Comparison of ENCODE assay signal across 7 cellular contexts in the genomic region with DNA sequence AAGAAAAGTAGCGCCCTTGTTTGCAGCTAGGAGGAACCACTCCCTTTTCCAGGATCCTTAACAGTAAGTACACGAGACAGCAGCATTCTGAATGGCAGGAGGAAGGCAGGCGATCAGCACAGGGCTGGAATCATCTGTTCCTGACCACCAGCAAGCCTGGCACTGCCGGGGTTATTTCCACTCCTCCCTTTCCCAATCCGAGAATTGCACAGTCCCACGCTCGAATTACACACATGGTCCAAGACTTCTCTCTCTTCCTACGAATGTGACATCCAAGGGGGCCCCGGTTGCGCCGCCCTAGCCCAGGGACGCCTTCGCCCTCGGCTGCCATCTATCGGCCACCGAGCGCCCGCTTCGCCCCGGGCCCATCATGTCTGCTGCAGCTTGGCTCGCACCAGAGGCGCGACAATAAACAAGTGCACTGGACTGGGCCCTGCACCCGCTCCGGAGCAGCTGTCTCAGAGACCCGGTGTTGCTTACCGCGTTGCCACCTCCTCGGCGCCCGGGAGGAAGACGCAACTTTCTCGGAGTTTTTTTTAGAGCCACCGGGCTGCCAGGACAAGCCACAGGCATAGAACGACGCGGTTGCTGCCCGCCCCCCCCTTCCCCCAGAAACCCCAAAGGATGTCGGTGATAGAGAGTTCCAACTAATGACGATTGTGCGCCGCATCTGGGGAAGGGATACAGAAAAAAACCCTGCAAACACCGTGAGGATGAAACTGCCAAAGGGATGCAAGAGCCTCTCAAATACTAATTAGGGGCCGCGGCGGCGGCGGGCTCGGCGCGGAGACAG. TPM values are rescaled to one million over a fixed set of nuclear protein-coding genes. Genes with fewer than 3 reads are reported as not detected.
A peak's percentile ranks its signal among the peaks of the same experiment; 100 is the strongest.
DNase-seq lines count a peak whose midpoint lies in the region; ATAC-seq, FAIRE-seq and TF ChIP-seq lines count a peak whose summit lies in the region.

A gene with protein sequence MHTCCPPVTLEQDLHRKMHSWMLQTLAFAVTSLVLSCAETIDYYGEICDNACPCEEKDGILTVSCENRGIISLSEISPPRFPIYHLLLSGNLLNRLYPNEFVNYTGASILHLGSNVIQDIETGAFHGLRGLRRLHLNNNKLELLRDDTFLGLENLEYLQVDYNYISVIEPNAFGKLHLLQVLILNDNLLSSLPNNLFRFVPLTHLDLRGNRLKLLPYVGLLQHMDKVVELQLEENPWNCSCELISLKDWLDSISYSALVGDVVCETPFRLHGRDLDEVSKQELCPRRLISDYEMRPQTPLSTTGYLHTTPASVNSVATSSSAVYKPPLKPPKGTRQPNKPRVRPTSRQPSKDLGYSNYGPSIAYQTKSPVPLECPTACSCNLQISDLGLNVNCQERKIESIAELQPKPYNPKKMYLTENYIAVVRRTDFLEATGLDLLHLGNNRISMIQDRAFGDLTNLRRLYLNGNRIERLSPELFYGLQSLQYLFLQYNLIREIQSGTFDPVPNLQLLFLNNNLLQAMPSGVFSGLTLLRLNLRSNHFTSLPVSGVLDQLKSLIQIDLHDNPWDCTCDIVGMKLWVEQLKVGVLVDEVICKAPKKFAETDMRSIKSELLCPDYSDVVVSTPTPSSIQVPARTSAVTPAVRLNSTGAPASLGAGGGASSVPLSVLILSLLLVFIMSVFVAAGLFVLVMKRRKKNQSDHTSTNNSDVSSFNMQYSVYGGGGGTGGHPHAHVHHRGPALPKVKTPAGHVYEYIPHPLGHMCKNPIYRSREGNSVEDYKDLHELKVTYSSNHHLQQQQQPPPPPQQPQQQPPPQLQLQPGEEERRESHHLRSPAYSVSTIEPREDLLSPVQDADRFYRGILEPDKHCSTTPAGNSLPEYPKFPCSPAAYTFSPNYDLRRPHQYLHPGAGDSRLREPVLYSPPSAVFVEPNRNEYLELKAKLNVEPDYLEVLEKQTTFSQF (plus strand): TSS at position 341 of the 793 bp plus-strand sequence. CDS start 4,018 bp downstream, outside the sequence.

- H3K36me3 ChIP-seq in bronchial epithelial cell (ENCODE audit: control insufficient read depth, insufficient read depth, low read length): no peaks in the 10 kb centered on the region

- TF ChIP-seq CTCF in bronchial epithelial cell (IDR thresholded peaks at IDR 0.05; ENCODE audit: insufficient read depth, low read length, severe bottlenecking): peak; percentile 93

- H3K4me3 ChIP-seq in bronchial epithelial cell (ENCODE audit: low read depth, low read length): peak within 1 kb of the TSS; percentile 37

- ATAC-seq in GM18498 (IDR thresholded peaks at IDR 0.05; ENCODE audit: unreplicated experiment) (peak; percentile 98), HG02759 (IDR thresholded peaks at IDR 0.05; ENCODE audit: unreplicated experiment) (peak; percentile 97)

- peaks cover 19% of the 10 kb centered on the region for H3K27me3 ChIP-seq in bronchial epithelial cell (ENCODE audit: control insufficient read depth, insufficient read depth, low read length)

- peak; percentile 86 to 94 (median 88) for DNase-seq in NCI-H1417 (lab: John Stamatoyannopoulos, UW)
- peak; percentile 52 for DNase-seq in bronchial epithelial cell (ENCODE audit: low read depth)
- peak; percentile 90 for DNase-seq in islet precursor cell
- peak; percentile 33 to 69 for DNase-seq in stimulated activated CD4-positive, alpha-beta T cell treated with anti-CD3 and anti-CD28 coated beads, Interleukin-12 subunit alpha, Interleukin-12 subunit beta, amount 100 ng/mL, for 24 hours (ENCODE audit: low read depth in 2 of 2)

- FAIRE-seq in TTC549 (lab: Jason Lieb, UNC) (peak; percentile 23), bronchial epithelial cell (lab: Jason Lieb, UNC) (peak; percentile 23)

RNA-seq across cellular contexts. Expression of the gene that starts here (rescaled TPM):
- under 0.01 TPM in 2 replicates for total RNA-seq in bronchial epithelial cell

Comparison
In these comparisons a context has a peak if more than half of its experiments do, and no peak if none do; other contexts are left out.
1. Peak in every context shown above with its lines: DNase-seq, ATAC-seq and H3K4me3 ChIP-seq.
2. Peak in DNase-seq and H3K4me3 ChIP-seq in bronchial epithelial cell; RNA of the gene not detected or under 1 TPM.